7 cellular contexts compared by ENCODE assay signal in genomic region chr16:29285151-29285885, GRCh38.
A peak's percentile ranks its signal among the peaks of the same experiment; 100 is the strongest.
DNase-seq lines count a peak whose midpoint lies in the region; ATAC-seq and TF ChIP-seq lines count a peak whose summit lies in the region.
"Not testable (repeated sequence)": the region's sequence is repeated elsewhere in the genome, so short reads cannot be mapped to it uniquely, and the experiment has no call there.

No MANE protein-coding gene starts in this region.

- peaks cover 17% of the 10 kb centered on the region for H3K9me3 ChIP-seq in NT2/D1 (ENCODE audit: insufficient read depth, low read length)
- H3K9me3 ChIP-seq in iPS-18a (ENCODE audit: control insufficient read depth, low read depth, low read length); prostate gland: not testable (repeated sequence)

- not testable (repeated sequence) for H3K27me3 Mint-ChIP-seq in GM23338 (ENCODE audit: insufficient read depth, low read depth, poor library complexity); activated T-cell treated with anti-CD3 and anti-CD28 coated beads, Interleukin-2, amount 50 U/mL, for 72 hours (ENCODE audit: low read depth); naive B cell

- peak overlapping the region; percentile 44 for H3K4me3 ChIP-seq in GM23338
- H3K4me3 ChIP-seq in NT2/D1 (ENCODE audit: insufficient read length, low read depth); prostate gland: not testable (repeated sequence)
- peak overlapping the region; percentile 17 for H3K4me3 ChIP-seq in iPS-18a (ENCODE audit: low read length)

- H3K4me3 Mint-ChIP-seq in GM23338: peak overlapping the region; percentile 59
- peak overlapping the region; percentile 46 to 79 for H3K4me3 Mint-ChIP-seq in activated T-cell treated with anti-CD3 and anti-CD28 coated beads, Interleukin-2, amount 50 U/mL, for 72 hours
- H3K4me3 Mint-ChIP-seq in naive B cell: peak overlapping the region in 7 of 8 donors; percentile 14 to 89 (median 73)

- H3K79me2 ChIP-seq in GM23338 (replicated peaks; ENCODE audit: insufficient read depth): not testable (repeated sequence)

- TF ChIP-seq POLR2A in prostate gland (IDR thresholded peaks at IDR 0.05): not testable (repeated sequence)

- peak overlapping the region; percentile 97 for H3K27ac ChIP-seq in GM23338 (ENCODE audit: low read depth)
- H3K27ac ChIP-seq in iPS-18a (ENCODE audit: low read length): peak overlapping the region; percentile 47
- H3K27ac ChIP-seq in prostate gland: not testable (repeated sequence)

- not testable (repeated sequence) for H4K20me1 ChIP-seq in GM23338 (replicated peaks; ENCODE audit: insufficient read depth)

- 33% methylated on average over 31 of the region's 32 CpGs for WGBS in prostate gland

- H3K36me3 ChIP-seq in GM23338 (ENCODE audit: insufficient read depth); NT2/D1 (ENCODE audit: insufficient read depth, insufficient read length, low read length); iPS-18a (ENCODE audit: control insufficient read depth, low read depth, low read length); prostate gland: not testable (repeated sequence)

- not testable (repeated sequence) for H3F3A ChIP-seq in GM23338 (replicated peaks; ENCODE audit: low read depth)

- H3K9ac ChIP-seq in NT2/D1 (ENCODE audit: insufficient read length, low read depth) (peak overlapping the region; percentile 26), iPS-18a (ENCODE audit: low read length) (peak overlapping the region; percentile 59)

- peaks cover 19% of the 10 kb centered on the region; the same call in 2 of the 3 replicates for H3K36me3 Mint-ChIP-seq in GM23338 (ENCODE audit: low read depth)
- not testable (repeated sequence) for H3K36me3 Mint-ChIP-seq in activated T-cell treated with anti-CD3 and anti-CD28 coated beads, Interleukin-2, amount 50 U/mL, for 72 hours (ENCODE audit: insufficient read depth in 2 of 2); naive B cell

- 0 out of 2 replicates have a peak overlapping the region, but pooled peaks have one; percentile 23 for H2AFZ ChIP-seq in GM23338

- ATAC-seq in GM23338: peak; percentile 81
- ATAC-seq in activated T-cell treated with anti-CD3 and anti-CD28 coated beads, Interleukin-2, amount 50 U/mL, for 72 hours (replicated peaks in 1 of 2): peak; percentile 21 to 29
- ATAC-seq in naive B cell (ENCODE audit: low read depth in 2 of 2): not testable (repeated sequence)

- H3K4me2 ChIP-seq in GM23338: peak overlapping the region; percentile 77

- H3K9me2 ChIP-seq in GM23338 (ENCODE audit: insufficient read depth): not testable (repeated sequence)

- DNase-seq in GM23338 (ENCODE audit: low spot score) (peak; percentile 85), NT2/D1 (ENCODE audit: low read depth, low spot score) (peak; percentile 30), ecto neural progenitor cell (ENCODE audit: low spot score) (peak; percentile 71), prostate gland (ENCODE audit: low spot score) (peak; percentile 21)
- not testable (repeated sequence) for DNase-seq in activated T-cell treated with anti-CD3 and anti-CD28 coated beads, Interleukin-2, amount 50 U/mL, for 72 hours; naive B cell

- H3K27ac Mint-ChIP-seq in GM23338: peak overlapping the region; percentile 99
- not testable (repeated sequence) for H3K27ac Mint-ChIP-seq in activated T-cell treated with anti-CD3 and anti-CD28 coated beads, Interleukin-2, amount 50 U/mL, for 72 hours
- H3K27ac Mint-ChIP-seq in naive B cell: peak overlapping the region in 5 of 6 donors; percentile 75 to 94 (median 86)

- H3K4me1 Mint-ChIP-seq in GM23338 (peaks cover 28% of the 10 kb centered on the region), naive B cell (peaks cover 30 to 47% (median 31%) of the 10 kb centered on the region in 3 donors)
- H3K4me1 Mint-ChIP-seq in activated T-cell treated with anti-CD3 and anti-CD28 coated beads, Interleukin-2, amount 50 U/mL, for 72 hours (ENCODE audit: low read depth): peaks cover 14% of the 10 kb centered on the region

- intact Hi-C loops in prostate gland (cut with DNase I): not testable (repeated sequence)

- peaks cover 17% of the 10 kb centered on the region for H3K4me1 ChIP-seq in GM23338 (ENCODE audit: insufficient read depth)
- not testable (repeated sequence) for H3K4me1 ChIP-seq in NT2/D1 (ENCODE audit: insufficient read depth, insufficient read length); iPS-18a (ENCODE audit: control insufficient read depth, low read depth, low read length); prostate gland (replicated peaks)

- H3K9me3 Mint-ChIP-seq in GM23338: peaks cover 31% of the 10 kb centered on the region
- H3K9me3 Mint-ChIP-seq in activated T-cell treated with anti-CD3 and anti-CD28 coated beads, Interleukin-2, amount 50 U/mL, for 72 hours; naive B cell: not testable (repeated sequence)

- H3K27me3 ChIP-seq in GM23338 (ENCODE audit: insufficient read depth); NT2/D1 (ENCODE audit: insufficient read depth, insufficient read length); iPS-18a (ENCODE audit: control insufficient read depth, insufficient read depth, low read length); prostate gland (replicated peaks; ENCODE audit: insufficient read depth): not testable (repeated sequence)

- not testable (repeated sequence) for TF ChIP-seq CTCF in GM23338 (conservative IDR thresholded peaks at IDR 0.05; ENCODE audit: low read depth in 2 of 2); prostate gland (IDR thresholded peaks at IDR 0.05)
